In genomic region chr14:101243587-101244338, GRCh38 we compare ENCODE assay signal across 3 cellular contexts.
TF ChIP-seq lines count a peak whose summit lies in the region.

No MANE protein-coding gene starts in this region.

TF ChIP-seq in SK-N-SH, 30 proteins besides CTCF, POLR2A, EP300 and RAD21 (continued from another document):
- TF ChIP-seq, protein P1, sequence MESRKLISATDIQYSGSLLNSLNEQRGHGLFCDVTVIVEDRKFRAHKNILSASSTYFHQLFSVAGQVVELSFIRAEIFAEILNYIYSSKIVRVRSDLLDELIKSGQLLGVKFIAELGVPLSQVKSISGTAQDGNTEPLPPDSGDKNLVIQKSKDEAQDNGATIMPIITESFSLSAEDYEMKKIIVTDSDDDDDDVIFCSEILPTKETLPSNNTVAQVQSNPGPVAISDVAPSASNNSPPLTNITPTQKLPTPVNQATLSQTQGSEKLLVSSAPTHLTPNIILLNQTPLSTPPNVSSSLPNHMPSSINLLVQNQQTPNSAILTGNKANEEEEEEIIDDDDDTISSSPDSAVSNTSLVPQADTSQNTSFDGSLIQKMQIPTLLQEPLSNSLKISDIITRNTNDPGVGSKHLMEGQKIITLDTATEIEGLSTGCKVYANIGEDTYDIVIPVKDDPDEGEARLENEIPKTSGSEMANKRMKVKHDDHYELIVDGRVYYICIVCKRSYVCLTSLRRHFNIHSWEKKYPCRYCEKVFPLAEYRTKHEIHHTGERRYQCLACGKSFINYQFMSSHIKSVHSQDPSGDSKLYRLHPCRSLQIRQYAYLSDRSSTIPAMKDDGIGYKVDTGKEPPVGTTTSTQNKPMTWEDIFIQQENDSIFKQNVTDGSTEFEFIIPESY (IDR thresholded peaks at IDR 0.05; ENCODE audit: borderline replicate concordance, low read depth), result no peak
- no peak for TF ChIP-seq USF1 (IDR thresholded peaks at IDR 0.05; ENCODE audit: borderline replicate concordance, low read depth)
- no peak for TF ChIP-seq RXRA (IDR thresholded peaks at IDR 0.05; ENCODE audit: borderline replicate concordance, low read depth)
- TF ChIP-seq FOSL2 (IDR thresholded peaks at IDR 0.05; ENCODE audit: borderline replicate concordance, low read depth), result no peak

TF ChIP-seq in SK-N-SH treated with all-trans-retinoic acid at 6 μM for 48 hours, 23 proteins besides CTCF, POLR2A, EP300 and RAD21 (continued from another document):
- TF ChIP-seq, protein P2, sequence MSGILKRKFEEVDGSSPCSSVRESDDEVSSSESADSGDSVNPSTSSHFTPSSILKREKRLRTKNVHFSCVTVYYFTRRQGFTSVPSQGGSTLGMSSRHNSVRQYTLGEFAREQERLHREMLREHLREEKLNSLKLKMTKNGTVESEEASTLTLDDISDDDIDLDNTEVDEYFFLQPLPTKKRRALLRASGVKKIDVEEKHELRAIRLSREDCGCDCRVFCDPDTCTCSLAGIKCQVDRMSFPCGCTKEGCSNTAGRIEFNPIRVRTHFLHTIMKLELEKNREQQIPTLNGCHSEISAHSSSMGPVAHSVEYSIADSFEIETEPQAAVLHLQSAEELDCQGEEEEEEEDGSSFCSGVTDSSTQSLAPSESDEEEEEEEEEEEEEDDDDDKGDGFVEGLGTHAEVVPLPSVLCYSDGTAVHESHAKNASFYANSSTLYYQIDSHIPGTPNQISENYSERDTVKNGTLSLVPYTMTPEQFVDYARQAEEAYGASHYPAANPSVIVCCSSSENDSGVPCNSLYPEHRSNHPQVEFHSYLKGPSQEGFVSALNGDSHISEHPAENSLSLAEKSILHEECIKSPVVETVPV (CRISPR knock-in tag; IDR thresholded peaks at IDR 0.05), result no peak
- TF ChIP-seq ZC3H10 (CRISPR knock-in tag; IDR thresholded peaks at IDR 0.05) (no peak), ZNF70 (CRISPR knock-in tag; IDR thresholded peaks at IDR 0.05) (no peak), TCF4 (CRISPR knock-in tag; IDR thresholded peaks at IDR 0.05; ENCODE audit: borderline replicate concordance) (no peak), ZFP3 (CRISPR knock-in tag; IDR thresholded peaks at IDR 0.05) (no peak), ISL1 (CRISPR knock-in tag; IDR thresholded peaks at IDR 0.05) (no peak), POU6F1 (CRISPR knock-in tag; IDR thresholded peaks at IDR 0.05; ENCODE audit: borderline replicate concordance, low read depth) (no peak), ZNF8 (CRISPR knock-in tag; IDR thresholded peaks at IDR 0.05) (no peak), TOX (CRISPR knock-in tag; IDR thresholded peaks at IDR 0.05; ENCODE audit: borderline replicate concordance) (no peak), ESRRG (CRISPR knock-in tag; IDR thresholded peaks at IDR 0.05) (no peak), RARB (CRISPR knock-in tag; IDR thresholded peaks at IDR 0.05) (no peak), TSHZ2 (CRISPR knock-in tag; IDR thresholded peaks at IDR 0.05) (no peak)
- TF ChIP-seq, protein P3, sequence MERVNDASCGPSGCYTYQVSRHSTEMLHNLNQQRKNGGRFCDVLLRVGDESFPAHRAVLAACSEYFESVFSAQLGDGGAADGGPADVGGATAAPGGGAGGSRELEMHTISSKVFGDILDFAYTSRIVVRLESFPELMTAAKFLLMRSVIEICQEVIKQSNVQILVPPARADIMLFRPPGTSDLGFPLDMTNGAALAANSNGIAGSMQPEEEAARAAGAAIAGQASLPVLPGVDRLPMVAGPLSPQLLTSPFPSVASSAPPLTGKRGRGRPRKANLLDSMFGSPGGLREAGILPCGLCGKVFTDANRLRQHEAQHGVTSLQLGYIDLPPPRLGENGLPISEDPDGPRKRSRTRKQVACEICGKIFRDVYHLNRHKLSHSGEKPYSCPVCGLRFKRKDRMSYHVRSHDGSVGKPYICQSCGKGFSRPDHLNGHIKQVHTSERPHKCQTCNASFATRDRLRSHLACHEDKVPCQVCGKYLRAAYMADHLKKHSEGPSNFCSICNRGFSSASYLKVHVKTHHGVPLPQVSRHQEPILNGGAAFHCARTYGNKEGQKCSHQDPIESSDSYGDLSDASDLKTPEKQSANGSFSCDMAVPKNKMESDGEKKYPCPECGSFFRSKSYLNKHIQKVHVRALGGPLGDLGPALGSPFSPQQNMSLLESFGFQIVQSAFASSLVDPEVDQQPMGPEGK (CRISPR knock-in tag; IDR thresholded peaks at IDR 0.05; ENCODE audit: borderline replicate concordance), result no peak

TF ChIP-seq in HepG2, 621 proteins besides CTCF, POLR2A, EP300 and RAD21 (continued from another document):
- TF ChIP-seq, protein P4, sequence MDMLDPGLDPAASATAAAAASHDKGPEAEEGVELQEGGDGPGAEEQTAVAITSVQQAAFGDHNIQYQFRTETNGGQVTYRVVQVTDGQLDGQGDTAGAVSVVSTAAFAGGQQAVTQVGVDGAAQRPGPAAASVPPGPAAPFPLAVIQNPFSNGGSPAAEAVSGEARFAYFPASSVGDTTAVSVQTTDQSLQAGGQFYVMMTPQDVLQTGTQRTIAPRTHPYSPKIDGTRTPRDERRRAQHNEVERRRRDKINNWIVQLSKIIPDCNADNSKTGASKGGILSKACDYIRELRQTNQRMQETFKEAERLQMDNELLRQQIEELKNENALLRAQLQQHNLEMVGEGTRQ (IDR thresholded peaks at IDR 0.05; ENCODE audit: low read depth, low read length), result no peak
- TF ChIP-seq, protein P4 (CRISPR knock-in tag; IDR thresholded peaks at IDR 0.05; ENCODE audit: borderline replicate concordance), result no peak
